ENCODE assay signal across 19 cellular contexts in genomic region chr12:49692851-49693250, GRCh38. TPM values are rescaled to one million over a fixed set of nuclear protein-coding genes. Genes with fewer than 3 reads are reported as not detected.
DNase-seq lines count a peak whose midpoint lies in the region; ATAC-seq and TF ChIP-seq lines count a peak whose summit lies in the region.
"Had no signal": no experiment of that assay in that cellular context is flagged by ENCODE, and none has a peak within 500 bp of the region (broad histone marks: within the 10 kb centered on the region; RNA-seq: fewer than 3 reads in every experiment).

No MANE protein-coding gene starts in this region.

- no peak overlapping the region for H2BK120ac ChIP-seq in H9 (ENCODE audit: low read depth, low read length, poor library complexity, severe bottlenecking)

- peaks cover 35 to 45% (median 39%) of the 10 kb centered on the region in 10 experiments for H3K4me1 ChIP-seq in BLaER1 treated with 17β-estradiol and CSF1 and Interleukin-3, amounts not matched to agents 10 nM and 100 nM
- peaks cover 9% of the 10 kb centered on the region for H3K4me1 ChIP-seq in H9 (ENCODE audit: insufficient read depth, low read length)
- peaks cover 40% of the 10 kb centered on the region for H3K4me1 ChIP-seq in iPS-20b (ENCODE audit: insufficient read depth, low read length)
- peaks cover 4 to 16% (median 9%) of the 10 kb centered on the region in 4 donors for H3K4me1 ChIP-seq in esophagus muscularis mucosa

- no CpG with 5 or more reads among the region's 3 CpGs for WGBS in H9 (ENCODE audit: extremely low coverage, insufficient read length, low lambda C conversion rate)
- WGBS in esophagus muscularis mucosa = 75% methylated on average over 3 of the region's 3 CpGs

- H3K79me1 ChIP-seq in H9 (ENCODE audit: insufficient read depth, low read depth, low read length, poor library complexity, severe bottlenecking) = no peaks in the 10 kb centered on the region

- ATAC-seq in WTC11 = no peak
- ATAC-seq: CD8-positive, alpha-beta T cell had no signal

- H4K91ac ChIP-seq in H9 (ENCODE audit: insufficient read length, low read depth, low read length) = no peak overlapping the region

- H3K27me3 ChIP-seq in BLaER1 treated with 17β-estradiol and CSF1 and Interleukin-3, amounts not matched to agents 10 nM and 100 nM = no peaks in the 10 kb centered on the region; a peak in 3 of 22 replicates
- H3K27me3 ChIP-seq in H9 (ENCODE audit: insufficient read depth, low read length) (no peaks in the 10 kb centered on the region), iPS-20b (ENCODE audit: insufficient read depth, low read length) (no peaks in the 10 kb centered on the region), esophagus muscularis mucosa (no peaks in the 10 kb centered on the region)

- H3K36me3 Mint-ChIP-seq in H9 (ENCODE audit: insufficient read depth in 1 of 3, low read depth in 3 of 3) = peaks cover 0 to 8% (median 3%) of the 10 kb centered on the region in 3 experiments; a peak in 5 of 7 replicates
- no peaks in the 10 kb centered on the region for H3K36me3 Mint-ChIP-seq in WTC11
- H3K36me3 Mint-ChIP-seq in activated CD4-positive, alpha-beta T cell treated with anti-CD3 and anti-CD28 coated beads, Interleukin-2, amount 10 ng/mL, durations not matched to agents 7 days and 5 days (ENCODE audit: low read depth) = no peaks in the 10 kb centered on the region
- H3K36me3 Mint-ChIP-seq: CD14-positive monocyte; CD8-positive, alpha-beta T cell had no signal

- POLR2A ChIA-PET in WTC11 (lab: Charles Lee) = interaction anchor here (1.0 kb wide), 1 partner anchor 14 kb away, joined by 3 read pairs; the partner anchor contains the start of gene FMNL3
- POLR2A ChIA-PET in activated CD4-positive, alpha-beta T cell treated with anti-CD3 and anti-CD28 coated beads, Interleukin-2, amount 10 ng/mL, durations not matched to agents 7 days and 5 days (lab: Charles Lee) = interaction anchor here (0.6 kb wide), 1 partner anchor 13 kb away, joined by 4 read pairs; no protein-coding TSS in a partner anchor

- no peak overlapping the region for H4K8ac ChIP-seq in H9 (replicated peaks; ENCODE audit: insufficient read length, low read depth, low read length)

- no peak overlapping the region for H3K9ac ChIP-seq in BLaER1 treated with 17β-estradiol and CSF1 and Interleukin-3, amounts not matched to agents 10 nM and 100 nM
- no peak overlapping the region for H3K9ac ChIP-seq in H9 (ENCODE audit: extremely low read depth, insufficient read length, low read length)
- peak overlapping the region; percentile 55; the same call in 1 of the 2 replicates for H3K9ac ChIP-seq in iPS-20b (ENCODE audit: low read depth, low read length)

- no peaks in the 10 kb centered on the region for H3K9me3 ChIP-seq in BLaER1 treated with 17β-estradiol and CSF1 and Interleukin-3, amounts not matched to agents 10 nM and 100 nM (replicated peaks in 1 of 11)
- no peaks in the 10 kb centered on the region for H3K9me3 ChIP-seq in H9 (ENCODE audit: control insufficient read depth, low read depth, low read length)
- no peaks in the 10 kb centered on the region for H3K9me3 ChIP-seq in iPS-20b (ENCODE audit: insufficient read depth, low read depth, low read length)
- H3K9me3 ChIP-seq in esophagus muscularis mucosa = no peaks in the 10 kb centered on the region

- no peak overlapping the region for H2BK20ac ChIP-seq in H9 (ENCODE audit: low read depth, low read length, poor library complexity, severe bottlenecking)

- CTCF ChIA-PET in WTC11 (lab: Charles Lee) = interaction anchor here (0.9 to 1.3 kb wide), 4 partner anchors 14 to 113 kb away, joined by 3 to 6 read pairs (median 3); partner anchors contain the start of gene TMBIM6
- CTCF ChIA-PET in activated CD4-positive, alpha-beta T cell treated with anti-CD3 and anti-CD28 coated beads, Interleukin-2, amount 10 ng/mL, durations not matched to agents 7 days and 5 days (lab: Charles Lee) = interaction anchor here (0.7 to 6.5 kb wide), 6 partner anchors 10 to 724 kb away, joined by 4 to 47 read pairs (median 4); partner anchors contain the start of gene FMNL3

- peaks cover 47 to 49% of the 10 kb centered on the region in 2 experiments for H3K4me1 Mint-ChIP-seq in H9
- H3K4me1 Mint-ChIP-seq in WTC11 = peaks cover 54% of the 10 kb centered on the region
- H3K4me1 Mint-ChIP-seq in activated CD4-positive, alpha-beta T cell treated with anti-CD3 and anti-CD28 coated beads, Interleukin-2, amount 10 ng/mL, durations not matched to agents 7 days and 5 days = peaks cover 14% of the 10 kb centered on the region

- H3K4me3 ChIP-seq in BLaER1 treated with 17β-estradiol and CSF1 and Interleukin-3, amounts not matched to agents 10 nM and 100 nM = no peak overlapping the region
- no peak overlapping the region for H3K4me3 ChIP-seq in iPS-20b (ENCODE audit: low read length)
- H3K4me3 ChIP-seq in esophagus muscularis mucosa = no peak overlapping the region

- peak overlapping the region in 8 of 11 experiments; percentile 0 to 45 (median 14); a peak in 7 of 22 replicates for H3K4me2 ChIP-seq in BLaER1 treated with 17β-estradiol and CSF1 and Interleukin-3, amounts not matched to agents 10 nM and 100 nM
- no peak overlapping the region for H3K4me2 ChIP-seq in H9 (ENCODE audit: insufficient read depth, insufficient read length, low read length)

- H3K9me3 Mint-ChIP-seq in H9 (peaks cover 2 to 3% of the 10 kb centered on the region in 2 experiments; a peak in 4 of 5 replicates), WTC11 (no peaks in the 10 kb centered on the region)
- no peaks in the 10 kb centered on the region for H3K9me3 Mint-ChIP-seq in activated CD4-positive, alpha-beta T cell treated with anti-CD3 and anti-CD28 coated beads, Interleukin-2, amount 10 ng/mL, durations not matched to agents 7 days and 5 days
- H3K9me3 Mint-ChIP-seq: CD14-positive monocyte; CD8-positive, alpha-beta T cell; HFFc6; IgD-negative memory B cell had no signal

- no peaks in the 10 kb centered on the region for H3K23me2 ChIP-seq in H9 (ENCODE audit: insufficient read length, low read depth, low read length, poor library complexity, severe bottlenecking)

- no peak overlapping the region for H3K23ac ChIP-seq in H9 (ENCODE audit: insufficient read length, low read depth, low read length)

- no peak overlapping the region for H3K27ac ChIP-seq in BLaER1 treated with 17β-estradiol and CSF1 and Interleukin-3, amounts not matched to agents 10 nM and 100 nM
- H3K27ac ChIP-seq in H9 (ENCODE audit: insufficient read length, low read depth, low read length) = peak overlapping the region; percentile 46
- H3K27ac ChIP-seq in iPS-20b (ENCODE audit: low read length) = no peak overlapping the region
- H3K27ac ChIP-seq in esophagus muscularis mucosa (replicated peaks in 1 of 4) = no peak overlapping the region
- H3K27ac ChIP-seq: HL-60 had no signal

- TF ChIP-seq CTCF in H9 (conservative IDR thresholded peaks at IDR 0.05) (no peak), WTC11 (IDR thresholded peaks at IDR 0.05) (no peak), esophagus muscularis mucosa (IDR thresholded peaks at IDR 0.05) (no peak)

- H3K36me3 ChIP-seq in BLaER1 treated with 17β-estradiol and CSF1 and Interleukin-3, amounts not matched to agents 10 nM and 100 nM = no peaks in the 10 kb centered on the region; a peak in 1 of 22 replicates
- no peaks in the 10 kb centered on the region for H3K36me3 ChIP-seq in iPS-20b (ENCODE audit: insufficient read depth, low read depth, low read length)
- no peaks in the 10 kb centered on the region for H3K36me3 ChIP-seq in esophagus muscularis mucosa

- H3K27me3 Mint-ChIP-seq in H9 (ENCODE audit: low read depth) (no peaks in the 10 kb centered on the region), WTC11 (ENCODE audit: low read depth) (no peaks in the 10 kb centered on the region)
- H3K27me3 Mint-ChIP-seq in activated CD4-positive, alpha-beta T cell treated with anti-CD3 and anti-CD28 coated beads, Interleukin-2, amount 10 ng/mL, durations not matched to agents 7 days and 5 days = no peaks in the 10 kb centered on the region
- H3K27me3 Mint-ChIP-seq: B cell, IgD-negative memory B cell had no signal

- DNase-seq in H9 = no peak
- no peak for DNase-seq in WTC11 (ENCODE audit: low spot score)
- no peak for DNase-seq in NCI-H146 treated with DMSO at 0.1 percent for 48 hours (lab: John Stamatoyannopoulos, UW; ENCODE audit: unreplicated experiment)
- DNase-seq in activated CD4-positive, alpha-beta T cell treated with anti-CD3 and anti-CD28 coated beads, Interleukin-2, amount 10 ng/mL, durations not matched to agents 7 days and 5 days = no peak
- no peak for DNase-seq in esophagus muscularis mucosa (ENCODE audit: extremely low spot score)
- DNase-seq: CD8-positive, alpha-beta T cell; COR-L47; DMS153; DMS79 treated with DMSO at 0.1 percent for 48 hours; GDM1; GOT3; HCEC 1CT; HFFc6 had no signal

- H2BK12ac ChIP-seq in H9 (ENCODE audit: insufficient read length, low read depth, low read length) = no peak overlapping the region

- peaks cover 0 to 84% (median 32%) of the 10 kb centered on the region in 11 experiments; a peak in 14 of 22 replicates for H4K20me1 ChIP-seq in BLaER1 treated with 17β-estradiol and CSF1 and Interleukin-3, amounts not matched to agents 10 nM and 100 nM
- H4K20me1 ChIP-seq in H9 (ENCODE audit: control insufficient read depth, insufficient read depth, insufficient read length) = no peaks in the 10 kb centered on the region

- H3K4me3 Mint-ChIP-seq in H9 = no peak overlapping the region
- H3K4me3 Mint-ChIP-seq in WTC11 = no peak overlapping the region
- no peak overlapping the region for H3K4me3 Mint-ChIP-seq in activated CD4-positive, alpha-beta T cell treated with anti-CD3 and anti-CD28 coated beads, Interleukin-2, amount 10 ng/mL, durations not matched to agents 7 days and 5 days
- H3K4me3 Mint-ChIP-seq: B cell; CD14-positive monocyte; CD8-positive, alpha-beta T cell; HFFc6 had no signal

- no peak overlapping the region for H2BK5ac ChIP-seq in H9 (ENCODE audit: insufficient read length, low read length)

- H2AK5ac ChIP-seq in H9 (ENCODE audit: insufficient read length, low read length) = no peak overlapping the region

- H4K5ac ChIP-seq in H9 (ENCODE audit: insufficient read length, low read depth, low read length) = no peak overlapping the region

- no peak for TF ChIP-seq EP300 in esophagus muscularis mucosa (IDR thresholded peaks at IDR 0.05)

- no peak overlapping the region for H2BK15ac ChIP-seq in H9 (ENCODE audit: low read depth, low read length)

- peaks cover 7% of the 10 kb centered on the region; the same call in 1 of the 2 replicates for H3K79me2 ChIP-seq in H9 (ENCODE audit: insufficient read depth, low read length)

- no peak overlapping the region for H3K56ac ChIP-seq in H9 (ENCODE audit: insufficient read length, low read depth, low read length)

- H3K18ac ChIP-seq in H9 (ENCODE audit: insufficient read length, low read depth, low read length) = no peak overlapping the region

- TF ChIP-seq POLR2A in esophagus muscularis mucosa (IDR thresholded peaks at IDR 0.05; ENCODE audit: low read depth) = no peak

- intact Hi-C loops in esophagus muscularis mucosa (cut with DNase I) = no loop called here

- H3T11ph ChIP-seq in H9 (ENCODE audit: low read length) = no peak overlapping the region

- peak overlapping the region in 2 of 3 experiments; percentile 89 to 90; a peak in 6 of 7 replicates for H3K27ac Mint-ChIP-seq in H9
- peak overlapping the region; percentile 64; the same call in 1 of the 2 replicates for H3K27ac Mint-ChIP-seq in WTC11
- no peak overlapping the region for H3K27ac Mint-ChIP-seq in activated CD4-positive, alpha-beta T cell treated with anti-CD3 and anti-CD28 coated beads, Interleukin-2, amount 10 ng/mL, durations not matched to agents 7 days and 5 days
- H3K27ac Mint-ChIP-seq: B cell; CD14-positive monocyte; CD8-positive, alpha-beta T cell; HFFc6; IgD-negative memory B cell had no signal

- no peak overlapping the region for H2AFZ ChIP-seq in H9 (ENCODE audit: low read length)

- no peak overlapping the region for H3K14ac ChIP-seq in H9 (ENCODE audit: insufficient read depth, low read length)

- H3K4ac ChIP-seq in H9 (ENCODE audit: low read depth, low read length) = no peak overlapping the region

RNA-seq across cellular contexts. Expression of gene FMNL3, which starts 14.4 kb away (rescaled TPM):
- total RNA-seq in H9 (2021) (20.5 and 22.8 TPM in 2 replicates), WTC11 (2021) (15.2 to 19.3 TPM (median 15.6 TPM) in 3 replicates), esophagus muscularis mucosa (10 to 100 TPM in 3 of 4 donors, 1 to 10 TPM in 1; 9.6 to 14.6 (median 12.8) TPM)
- total RNA-seq in activated CD4-positive, alpha-beta T cell treated with anti-CD3 and anti-CD28 coated beads, Interleukin-2, amount 10 ng/mL, durations not matched to agents 7 days and 5 days = 10 to 100 TPM; 37.4 to 38.2 TPM

RNA-seq across cellular contexts. Expression of gene TMBIM6, which starts 48.5 kb away (rescaled TPM):
- total RNA-seq in H9 (2021) = 362 and 373 TPM in 2 replicates
- 402 to 417 TPM (median 412 TPM) in 3 replicates for total RNA-seq in WTC11 (2021)
- total RNA-seq in activated CD4-positive, alpha-beta T cell treated with anti-CD3 and anti-CD28 coated beads, Interleukin-2, amount 10 ng/mL, durations not matched to agents 7 days and 5 days = 100 to 1,000 TPM; 426 to 442 TPM
- 100 to 1,000 TPM; 228 to 395 (median 322) TPM for total RNA-seq in esophagus muscularis mucosa
